Comparison of ENCODE assay signal across 8 cellular contexts in the genomic region with DNA sequence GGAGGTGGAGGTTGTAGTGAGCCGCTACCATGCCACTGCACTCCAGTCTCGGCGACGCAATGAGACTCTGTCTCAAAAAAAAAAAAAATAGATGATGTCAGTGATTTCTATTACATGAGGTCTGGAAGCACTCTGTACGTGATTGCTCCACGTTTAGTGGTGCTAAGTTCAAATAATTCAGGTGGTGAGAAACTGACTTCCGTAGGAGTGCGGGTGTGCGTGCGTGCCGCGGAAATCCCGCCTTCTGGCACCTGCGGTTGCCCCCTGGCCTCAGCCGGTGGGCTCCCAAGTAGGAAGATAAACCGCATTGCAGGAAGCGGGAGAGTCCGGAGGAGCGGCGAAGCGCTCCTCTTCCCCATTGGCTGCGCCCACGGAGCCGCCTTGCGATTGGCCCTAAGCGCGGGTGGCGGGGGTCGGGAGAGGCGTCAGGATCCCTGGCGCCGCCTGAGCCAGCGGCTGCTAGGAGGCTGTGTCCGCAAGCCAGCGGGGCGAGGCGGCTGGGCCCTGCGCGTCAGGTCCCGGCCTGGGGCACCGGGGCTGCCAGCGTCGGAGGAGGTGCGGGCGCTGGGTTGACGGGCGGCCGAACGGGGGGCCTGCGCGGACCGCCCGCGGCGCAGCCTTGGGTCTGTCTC. TPM values are rescaled to one million over a fixed set of nuclear protein-coding genes. Genes with fewer than 3 reads are reported as not detected.
DNase-seq lines count a peak whose midpoint lies in the region; ATAC-seq and TF ChIP-seq lines count a peak whose summit lies in the region.
"Not testable (repeated sequence)": the region's sequence is repeated elsewhere in the genome, so short reads cannot be mapped to it uniquely, and the experiment has no call there.

No MANE protein-coding gene starts in this region.

- peaks cover 17% of the 10 kb centered on the region for H3K27me3 ChIP-seq in foreskin keratinocyte

- ATAC-seq in GM21423 (IDR thresholded peaks at IDR 0.05; ENCODE audit: unreplicated experiment) = peak; percentile 77
- ATAC-seq in foreskin keratinocyte = peak; percentile 86
- peak; percentile 76 to 81 (median 77) for ATAC-seq in natural killer cell

- peak; percentile 73 for DNase-seq in COLO668 (lab: John Stamatoyannopoulos, UW; ENCODE audit: unreplicated experiment)
- DNase-seq in T follicular helper cell (ENCODE audit: low read depth) = peak; percentile 44
- DNase-seq in foreskin keratinocyte = not testable (repeated sequence)
- DNase-seq in natural killer cell = peak; percentile 27
- peak; percentile 38 to 42 for DNase-seq in stimulated activated CD8-positive, alpha-beta memory T cell treated with anti-CD3 and anti-CD28 coated beads, Interleukin-2, amount 100 ng/mL, for 48 hours (ENCODE audit: low read depth in 2 of 2)

- H3K36me3 Mint-ChIP-seq in activated naive CD4-positive, alpha-beta T cell treated with anti-CD3 and anti-CD28 coated beads, Interleukin-2, amount 50 U/mL, for 24 hours; natural killer cell: not testable (repeated sequence)

- H3K27me3 Mint-ChIP-seq in activated naive CD4-positive, alpha-beta T cell treated with anti-CD3 and anti-CD28 coated beads, Interleukin-2, amount 50 U/mL, for 24 hours = not testable (repeated sequence)
- H3K27me3 Mint-ChIP-seq in natural killer cell (ENCODE audit: low read depth in 2 of 2) = peaks cover 9 to 12% of the 10 kb centered on the region in 2 donors

- TF ChIP-seq RAD21 in Ishikawa (IDR thresholded peaks at IDR 0.05; ENCODE audit: low read depth) = not testable (repeated sequence)

- peak overlapping the region; percentile 92 for H3K4me3 Mint-ChIP-seq in activated naive CD4-positive, alpha-beta T cell treated with anti-CD3 and anti-CD28 coated beads, Interleukin-2, amount 50 U/mL, for 24 hours
- H3K4me3 Mint-ChIP-seq in natural killer cell = peak overlapping the region; percentile 82

- H3K27ac Mint-ChIP-seq in activated naive CD4-positive, alpha-beta T cell treated with anti-CD3 and anti-CD28 coated beads, Interleukin-2, amount 50 U/mL, for 24 hours = peak overlapping the region; percentile 91
- peak overlapping the region; percentile 30 to 54 for H3K27ac Mint-ChIP-seq in natural killer cell

- not testable (repeated sequence) for TF ChIP-seq CTCF in foreskin keratinocyte (conservative IDR thresholded peaks at IDR 0.05); natural killer cell (IDR thresholded peaks at IDR 0.05)

- peaks cover 15% of the 10 kb centered on the region for H3K4me1 Mint-ChIP-seq in activated naive CD4-positive, alpha-beta T cell treated with anti-CD3 and anti-CD28 coated beads, Interleukin-2, amount 50 U/mL, for 24 hours
- peaks cover 6 to 11% of the 10 kb centered on the region in 2 donors for H3K4me1 Mint-ChIP-seq in natural killer cell

- not testable (repeated sequence) for TF ChIP-seq EP300 in Ishikawa (IDR thresholded peaks at IDR 0.05; ENCODE audit: borderline replicate concordance)

- not testable (repeated sequence) for H3K9me3 Mint-ChIP-seq in activated naive CD4-positive, alpha-beta T cell treated with anti-CD3 and anti-CD28 coated beads, Interleukin-2, amount 50 U/mL, for 24 hours; natural killer cell

- not testable (repeated sequence) for H3K4me1 ChIP-seq in foreskin keratinocyte

- not testable (repeated sequence) for H3K27ac ChIP-seq in foreskin keratinocyte

- intact Hi-C loops in natural killer cell (cut with micrococcal nuclease) = not testable (repeated sequence)

TF ChIP-seq in Ishikawa, 13 proteins besides CTCF, POLR2A, EP300 and RAD21:
- TF ChIP-seq, protein P1, sequence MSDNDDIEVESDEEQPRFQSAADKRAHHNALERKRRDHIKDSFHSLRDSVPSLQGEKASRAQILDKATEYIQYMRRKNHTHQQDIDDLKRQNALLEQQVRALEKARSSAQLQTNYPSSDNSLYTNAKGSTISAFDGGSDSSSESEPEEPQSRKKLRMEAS (IDR thresholded peaks at IDR 0.05) = 0 out of 2 replicates have a peak, but pooled peaks have one; percentile 21
TF ChIP-seq in Ishikawa: peak in this region for 1; not testable (repeated sequence) for 12.

RNA-seq across cellular contexts. Expression of gene NIPA1, which starts 28.9 kb away (rescaled TPM):
- 7.3 and 7.4 TPM in 2 replicates for total RNA-seq in foreskin keratinocyte
- polyA plus RNA-seq in foreskin keratinocyte = 2.3 and 2.6 TPM in 2 replicates
- 10 to 100 TPM; 11.3 to 17.8 (median 11.4) TPM for total RNA-seq in natural killer cell
